9 cellular contexts compared by ENCODE assay signal in the genomic region with DNA sequence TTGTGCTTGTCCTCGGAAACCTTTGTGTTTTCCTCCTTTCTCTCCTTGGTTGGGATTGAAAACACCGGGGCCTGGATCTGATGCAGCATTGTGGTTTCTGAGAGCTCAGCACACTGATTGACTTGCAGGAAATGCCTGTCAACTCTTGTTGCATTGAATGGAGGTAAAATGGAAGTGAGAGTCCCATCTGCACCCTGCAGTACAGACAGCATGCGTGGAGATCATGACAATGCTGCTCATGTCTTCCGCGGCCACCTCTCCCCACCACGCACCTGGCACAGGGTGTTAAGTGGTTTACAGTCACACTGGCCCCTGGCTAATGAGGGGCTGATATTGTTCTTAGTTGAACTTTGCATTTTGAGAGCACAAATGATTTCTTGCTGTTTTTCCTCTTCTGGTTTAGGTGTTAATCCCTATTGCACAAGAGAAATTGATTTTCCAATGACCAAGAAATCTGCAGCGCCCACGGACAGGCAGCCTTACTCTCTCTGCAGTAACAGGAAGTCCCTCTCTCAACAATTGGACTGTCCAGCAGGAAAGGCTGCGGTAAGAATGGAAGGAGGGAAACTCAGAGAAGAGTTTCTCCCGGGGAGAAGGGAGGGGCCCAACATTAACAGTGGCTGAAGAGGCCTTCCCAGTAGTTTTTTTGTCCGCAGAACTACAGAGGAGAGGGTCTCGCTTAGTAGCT. TPM values are rescaled to one million over a fixed set of nuclear protein-coding genes. Genes with fewer than 3 reads are reported as not detected.
DNase-seq lines count a peak whose midpoint lies in the region; ATAC-seq lines count a peak whose summit lies in the region.
"Had no signal": no experiment of that assay in that cellular context is flagged by ENCODE, and none has a peak within 500 bp of the region (broad histone marks: within the 10 kb centered on the region; RNA-seq: fewer than 3 reads in every experiment).

No MANE protein-coding gene starts in this region.

- H2BK15ac ChIP-seq in mesendoderm (replicated peaks; ENCODE audit: low read depth), result no peak overlapping the region

- no peak overlapping the region for H3K27ac Mint-ChIP-seq in immature natural killer cell

- H3K36me3 Mint-ChIP-seq in immature natural killer cell, result no peaks in the 10 kb centered on the region

- no peak overlapping the region for H4K8ac ChIP-seq in mesendoderm (ENCODE audit: low read depth, low read length)

- H2BK120ac ChIP-seq in mesendoderm (ENCODE audit: low read depth, low read length), result no peak overlapping the region

- H3K27me3 ChIP-seq in BLaER1, result no peaks in the 10 kb centered on the region
- no peaks in the 10 kb centered on the region for H3K27me3 ChIP-seq in mesendoderm (ENCODE audit: insufficient read depth, low read length, poor library complexity)

- H3K23ac ChIP-seq in mesendoderm (ENCODE audit: low read length), result no peak overlapping the region

- H3K4me3 ChIP-seq in BLaER1 (peak overlapping the region; percentile 1; the same call in 1 of the 2 replicates), SK-N-MC (peak overlapping the region; percentile 61), mesendoderm (ENCODE audit: low read length) (no peak overlapping the region)

- H3K9ac ChIP-seq in BLaER1 (no peak overlapping the region), SK-N-MC (ENCODE audit: insufficient read length) (no peak overlapping the region), mesendoderm (ENCODE audit: low read length) (no peak overlapping the region)

- H3K56ac ChIP-seq in mesendoderm (ENCODE audit: low read length), result no peak overlapping the region

- H3K9me3 Mint-ChIP-seq in immature natural killer cell, result no peaks in the 10 kb centered on the region

- DNase-seq in SK-N-MC (ENCODE audit: low read depth, low spot score) (no peak), immature natural killer cell (no peak), EL (no peak), NCI-H1930 (lab: John Stamatoyannopoulos, UW) (no peak), mesendoderm (no peak)

- H3K18ac ChIP-seq in mesendoderm (ENCODE audit: low read length), result no peak overlapping the region

- no peak overlapping the region for H2AK5ac ChIP-seq in mesendoderm (ENCODE audit: low read length)

- peaks cover 16 to 19% of the 10 kb centered on the region in 2 donors for H3K4me1 Mint-ChIP-seq in immature natural killer cell

- no peaks in the 10 kb centered on the region for H3K79me2 ChIP-seq in mesendoderm (ENCODE audit: control insufficient read depth, insufficient read depth, low read length)

- H4K5ac ChIP-seq in mesendoderm (ENCODE audit: low read length), result no peak overlapping the region

- H3K4me2 ChIP-seq in BLaER1 (peak overlapping the region; percentile 69), mesendoderm (ENCODE audit: low read length) (no peak overlapping the region)

- H3K4ac ChIP-seq in mesendoderm (ENCODE audit: low read depth, low read length), result no peak overlapping the region

- no peak overlapping the region for H3K27ac ChIP-seq in BLaER1
- no peak overlapping the region for H3K27ac ChIP-seq in SK-N-MC
- no peak overlapping the region for H3K27ac ChIP-seq in mesendoderm (ENCODE audit: low read depth, low read length)
- H3K27ac ChIP-seq: esophagus squamous epithelium had no signal

- no CpG with 5 or more reads among the region's 12 CpGs for WGBS in mesendoderm (ENCODE audit: extremely low coverage, insufficient coverage, low lambda C conversion rate)

- peaks cover 43% of the 10 kb centered on the region for H3K4me1 ChIP-seq in BLaER1
- no peaks in the 10 kb centered on the region for H3K4me1 ChIP-seq in mesendoderm (ENCODE audit: control insufficient read depth, low read depth, low read length)

- H3K79me1 ChIP-seq in mesendoderm (ENCODE audit: low read length), result no peaks in the 10 kb centered on the region

- H4K20me1 ChIP-seq in BLaER1, result no peaks in the 10 kb centered on the region

- H3K27me3 Mint-ChIP-seq in immature natural killer cell (ENCODE audit: low read depth in 3 of 3), result peaks cover 5 to 11% (median 5%) of the 10 kb centered on the region in 3 donors

- no peaks in the 10 kb centered on the region for H3K9me3 ChIP-seq in BLaER1
- H3K9me3 ChIP-seq in SK-N-MC (ENCODE audit: low read depth, low read length), result no peaks in the 10 kb centered on the region
- H3K9me3 ChIP-seq: esophagus squamous epithelium had no signal

- H2BK5ac ChIP-seq in mesendoderm (ENCODE audit: low read length), result no peak overlapping the region

- H3K36me3 ChIP-seq in BLaER1 (no peaks in the 10 kb centered on the region), SK-N-MC (ENCODE audit: insufficient read depth, low read length) (no peaks in the 10 kb centered on the region), mesendoderm (ENCODE audit: control insufficient read depth, insufficient read depth, low read length) (no peaks in the 10 kb centered on the region)
- H3K36me3 ChIP-seq: esophagus squamous epithelium had no signal

- ATAC-seq in GM18909 (IDR thresholded peaks at IDR 0.05; ENCODE audit: poor library complexity, unreplicated experiment) (peak; percentile 25), HG03442 (IDR thresholded peaks at IDR 0.05; ENCODE audit: unreplicated experiment) (no peak)

- peak overlapping the region; percentile 2 to 74 (median 44) for H3K4me3 Mint-ChIP-seq in immature natural killer cell

RNA-seq across cellular contexts. Expression of gene STARD5, which starts 58.5 kb away (rescaled TPM):
- 1 to 10 TPM in 2 of 3 donors, not detected in 1; 1.7 to 3.8 TPM for polyA plus RNA-seq in immature natural killer cell
- 0.74 TPM for polyA plus RNA-seq in mesendoderm (2013, experiment 1 of 2)
- polyA plus RNA-seq in mesendoderm (2013, experiment 2 of 2), result 0.87 TPM
